ENCODE assay signal across 37 cellular contexts in the genomic region with DNA sequence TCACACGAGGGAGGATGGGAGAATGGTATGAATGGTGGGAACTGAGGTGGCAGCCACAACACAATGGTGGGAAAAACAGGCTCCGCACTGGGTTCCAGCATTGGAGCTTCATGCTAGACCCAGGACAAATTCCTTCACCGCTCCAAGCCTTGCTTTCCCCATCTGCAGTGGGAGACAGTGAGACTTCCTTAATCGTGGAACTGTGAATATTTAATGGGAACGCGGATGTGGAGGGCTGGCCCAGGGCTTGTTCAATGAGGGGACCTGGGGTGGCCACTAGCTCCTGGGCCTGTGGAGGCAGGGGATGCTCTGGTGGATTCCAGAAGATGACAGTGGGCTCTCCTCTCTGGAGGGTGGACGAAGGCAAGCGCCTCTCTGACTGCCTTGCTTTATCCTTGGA.
"Had no signal": no experiment of that assay in that cellular context is flagged by ENCODE, and none has a peak within 500 bp of the region (broad histone marks: within the 10 kb centered on the region; RNA-seq: fewer than 3 reads in every experiment).

No MANE protein-coding gene starts in this region.

- H3K27ac ChIP-seq: ascending aorta, cardiac muscle cell, VCaP had no signal

- DNase-seq: activated CD4-positive, alpha-beta memory T cell treated with anti-CD3 and anti-CD28 coated beads, Interleukin-2, amount 10 ng/mL, durations not matched to agents 7 days and 5 days; activated CD4-positive, alpha-beta T cell treated with anti-CD3 and anti-CD28 coated beads for 1 hour; activated CD4-positive, alpha-beta T cell treated with anti-CD3 and anti-CD28 coated beads for 36 hours; activated CD4-positive, alpha-beta T cell treated with anti-CD3 and anti-CD28 coated beads for 48 hours; activated CD4-positive, alpha-beta T cell treated with anti-CD3 and anti-CD28 coated beads, Interleukin-2, amount 10 ng/mL, durations not matched to agents 7 days and 5 days; activated CD4-positive, alpha-beta T cell treated with anti-CD3 and anti-CD28 coated beads, Interleukin-2, amount 50 U/mL, for 48 hours; activated CD4-positive, CD25-positive, alpha-beta regulatory T cell; activated CD8-positive, alpha-beta memory T cell treated with anti-CD3 and anti-CD28 coated beads for 24 hours; activated CD8-positive, alpha-beta memory T cell treated with anti-CD3 and anti-CD28 coated beads, Interleukin-2, amount 10 ng/mL, durations not matched to agents 7 days and 5 days; activated CD8-positive, alpha-beta memory T cell treated with anti-CD3 and anti-CD28 coated beads, Interleukin-2, amount 50 U/mL, for 48 hours; activated CD8-positive, alpha-beta T cell treated with anti-CD3 and anti-CD28 coated beads, Interleukin-2, amount 10 ng/mL, durations not matched to agents 7 days and 5 days; activated effector memory CD4-positive, alpha-beta T cell treated with Interleukin-2 at 50 U/mL for 16 hours; activated gamma-delta T cell; activated naive CD4-positive, alpha-beta T cell treated with anti-CD3 and anti-CD28 coated beads, Interleukin-2, amount 10 ng/mL, durations not matched to agents 7 days and 5 days; activated naive CD4-positive, alpha-beta T cell treated with Interleukin-2 at 50 U/mL for 16 hours; activated naive CD8-positive, alpha-beta T cell treated with anti-CD3 and anti-CD28 coated beads, Interleukin-2, amount 10 ng/mL, durations not matched to agents 7 days and 5 days; activated naive CD8-positive, alpha-beta T cell treated with anti-CD3 and anti-CD28 coated beads, Interleukin-2, amount 50 U/mL, for 24 hours; activated T-cell treated with anti-CD3 and anti-CD28 coated beads, Interleukin-2, amount 50 U/mL, for 24 hours; activated T-cell treated with anti-CD3 and anti-CD28 coated beads, Interleukin-2, amount 50 U/mL, for 48 hours; amygdala; anterior cingulate cortex; central memory CD4-positive, alpha-beta T cell; T-helper 1 cell; T-helper 2 cell; T-helper 9 cell had no signal

- H3K4me3 Mint-ChIP-seq: activated CD4-positive, alpha-beta memory T cell treated with anti-CD3 and anti-CD28 coated beads, Interleukin-2, amount 10 ng/mL, durations not matched to agents 7 days and 5 days; activated CD4-positive, alpha-beta T cell treated with anti-CD3 and anti-CD28 coated beads for 36 hours; activated CD4-positive, alpha-beta T cell treated with anti-CD3 and anti-CD28 coated beads, Interleukin-2, amount 10 ng/mL, durations not matched to agents 7 days and 5 days; activated CD8-positive, alpha-beta memory T cell treated with anti-CD3 and anti-CD28 coated beads, Interleukin-2, amount 10 ng/mL, durations not matched to agents 7 days and 5 days; activated CD8-positive, alpha-beta T cell treated with anti-CD3 and anti-CD28 coated beads, Interleukin-2, amount 10 ng/mL, durations not matched to agents 7 days and 5 days; activated naive CD4-positive, alpha-beta T cell treated with anti-CD3 and anti-CD28 coated beads, Interleukin-2, amount 10 ng/mL, durations not matched to agents 7 days and 5 days; activated naive CD4-positive, alpha-beta T cell treated with anti-CD3 and anti-CD28 coated beads, Interleukin-2, amount 50 U/mL, for 24 hours; activated naive CD8-positive, alpha-beta T cell; activated naive CD8-positive, alpha-beta T cell treated with anti-CD3 and anti-CD28 coated beads, Interleukin-2, amount 10 ng/mL, durations not matched to agents 7 days and 5 days; activated naive CD8-positive, alpha-beta T cell treated with anti-CD3 and anti-CD28 coated beads, Interleukin-2, amount 50 U/mL, for 24 hours; activated T-cell treated with anti-CD3 and anti-CD28 coated beads, Interleukin-2, amount 50 U/mL, for 24 hours; brain; T-helper 1 cell treated with Interleukin-12 subunit alpha and Interleukin-12 subunit beta and Interleukin-4 antibody, amounts not matched to agents 30 μg/mL and 1 μg/mL, for 36 hours; T-helper 2 cell treated with Interferon-gamma antibody and Interleukin-4, amounts not matched to agents 5 μg/mL and 100 μg/mL, for 36 hours had no signal

- H3K36me3 ChIP-seq: ascending aorta, cardiac muscle cell had no signal

- ATAC-seq: activated CD4-positive, alpha-beta T cell treated with anti-CD3 and anti-CD28 coated beads for 36 hours; activated CD4-positive, CD25-positive, alpha-beta regulatory T cell treated with anti-CD3 and anti-CD28 coated beads, Interleukin-2, amount 50 U/mL, for 24 hours; activated CD8-positive, alpha-beta memory T cell treated with anti-CD3 and anti-CD28 coated beads, Interleukin-2, amount 10 ng/mL, durations not matched to agents 7 days and 5 days; activated CD8-positive, alpha-beta T cell treated with anti-CD3 and anti-CD28 coated beads, Interleukin-2, amount 10 ng/mL, durations not matched to agents 7 days and 5 days; activated naive CD8-positive, alpha-beta T cell treated with anti-CD3 and anti-CD28 coated beads, Interleukin-2, amount 50 U/mL, for 24 hours had no signal

- H3K9me3 ChIP-seq: ascending aorta had no signal

- H3K4me1 ChIP-seq: ascending aorta had no signal

- FAIRE-seq: bronchial epithelial cell, TTC549 had no signal

- H3K4me1 Mint-ChIP-seq: activated CD4-positive, alpha-beta memory T cell treated with anti-CD3 and anti-CD28 coated beads, Interleukin-2, amount 10 ng/mL, durations not matched to agents 7 days and 5 days; activated CD4-positive, alpha-beta T cell treated with anti-CD3 and anti-CD28 coated beads for 36 hours; activated CD4-positive, alpha-beta T cell treated with anti-CD3 and anti-CD28 coated beads, Interleukin-2, amount 10 ng/mL, durations not matched to agents 7 days and 5 days; activated CD8-positive, alpha-beta memory T cell treated with anti-CD3 and anti-CD28 coated beads, Interleukin-2, amount 10 ng/mL, durations not matched to agents 7 days and 5 days; activated naive CD4-positive, alpha-beta T cell treated with anti-CD3 and anti-CD28 coated beads, Interleukin-2, amount 10 ng/mL, durations not matched to agents 7 days and 5 days; activated naive CD4-positive, alpha-beta T cell treated with anti-CD3 and anti-CD28 coated beads, Interleukin-2, amount 50 U/mL, for 24 hours; activated naive CD8-positive, alpha-beta T cell treated with anti-CD3 and anti-CD28 coated beads, Interleukin-2, amount 10 ng/mL, durations not matched to agents 7 days and 5 days; activated naive CD8-positive, alpha-beta T cell treated with anti-CD3 and anti-CD28 coated beads, Interleukin-2, amount 50 U/mL, for 24 hours had no signal

- H3K27ac Mint-ChIP-seq: activated CD4-positive, alpha-beta memory T cell treated with anti-CD3 and anti-CD28 coated beads, Interleukin-2, amount 10 ng/mL, durations not matched to agents 7 days and 5 days; activated CD4-positive, alpha-beta T cell treated with anti-CD3 and anti-CD28 coated beads for 36 hours; activated CD4-positive, alpha-beta T cell treated with anti-CD3 and anti-CD28 coated beads, Interleukin-2, amount 10 ng/mL, durations not matched to agents 7 days and 5 days; activated CD8-positive, alpha-beta memory T cell treated with anti-CD3 and anti-CD28 coated beads, Interleukin-2, amount 10 ng/mL, durations not matched to agents 7 days and 5 days; activated CD8-positive, alpha-beta T cell treated with anti-CD3 and anti-CD28 coated beads, Interleukin-2, amount 10 ng/mL, durations not matched to agents 7 days and 5 days; activated naive CD4-positive, alpha-beta T cell treated with anti-CD3 and anti-CD28 coated beads, Interleukin-2, amount 10 ng/mL, durations not matched to agents 7 days and 5 days; activated naive CD4-positive, alpha-beta T cell treated with anti-CD3 and anti-CD28 coated beads, Interleukin-2, amount 50 U/mL, for 24 hours; activated naive CD8-positive, alpha-beta T cell; activated naive CD8-positive, alpha-beta T cell treated with anti-CD3 and anti-CD28 coated beads, Interleukin-2, amount 10 ng/mL, durations not matched to agents 7 days and 5 days; activated naive CD8-positive, alpha-beta T cell treated with anti-CD3 and anti-CD28 coated beads, Interleukin-2, amount 50 U/mL, for 24 hours; activated T-cell treated with anti-CD3 and anti-CD28 coated beads, Interleukin-2, amount 50 U/mL, for 24 hours; activated T-helper 2 cell treated with anti-CD3 and anti-CD28 coated beads, Interferon-gamma antibody, Interleukin-2, Interleukin-4, amounts not matched to agents 10 μg/mL and 5 μg/mL and 100 μg/mL, durations not matched to agents 14 hours and 24 hours and 36 hours; brain; T-helper 1 cell treated with Interleukin-12 subunit alpha and Interleukin-12 subunit beta and Interleukin-4 antibody, amounts not matched to agents 30 μg/mL and 1 μg/mL, for 36 hours; T-helper 2 cell treated with Interferon-gamma antibody and Interleukin-4, amounts not matched to agents 5 μg/mL and 100 μg/mL, for 36 hours had no signal

- H3K9me3 Mint-ChIP-seq: activated CD4-positive, alpha-beta memory T cell treated with anti-CD3 and anti-CD28 coated beads, Interleukin-2, amount 10 ng/mL, durations not matched to agents 7 days and 5 days; activated CD4-positive, alpha-beta T cell treated with anti-CD3 and anti-CD28 coated beads, Interleukin-2, amount 10 ng/mL, durations not matched to agents 7 days and 5 days; activated naive CD4-positive, alpha-beta T cell treated with anti-CD3 and anti-CD28 coated beads, Interleukin-2, amount 10 ng/mL, durations not matched to agents 7 days and 5 days; activated naive CD4-positive, alpha-beta T cell treated with anti-CD3 and anti-CD28 coated beads, Interleukin-2, amount 50 U/mL, for 24 hours; activated naive CD8-positive, alpha-beta T cell treated with anti-CD3 and anti-CD28 coated beads, Interleukin-2, amount 10 ng/mL, durations not matched to agents 7 days and 5 days; activated naive CD8-positive, alpha-beta T cell treated with anti-CD3 and anti-CD28 coated beads, Interleukin-2, amount 50 U/mL, for 24 hours; activated T-cell treated with anti-CD3 and anti-CD28 coated beads, Interleukin-2, amount 50 U/mL, for 24 hours; activated T-helper 2 cell treated with anti-CD3 and anti-CD28 coated beads, Interferon-gamma antibody, Interleukin-2, Interleukin-4, amounts not matched to agents 10 μg/mL and 5 μg/mL and 100 μg/mL, durations not matched to agents 14 hours and 24 hours and 36 hours; brain; T-helper 1 cell treated with Interleukin-12 subunit alpha and Interleukin-12 subunit beta and Interleukin-4 antibody, amounts not matched to agents 30 μg/mL and 1 μg/mL, for 36 hours; T-helper 2 cell treated with Interferon-gamma antibody and Interleukin-4, amounts not matched to agents 5 μg/mL and 100 μg/mL, for 36 hours had no signal

- H3K4me3 ChIP-seq: ascending aorta, cardiac muscle cell had no signal

- H3K27me3 ChIP-seq: ascending aorta, cardiac muscle cell had no signal

- H3K36me3 Mint-ChIP-seq: activated CD8-positive, alpha-beta memory T cell treated with anti-CD3 and anti-CD28 coated beads, Interleukin-2, amount 10 ng/mL, durations not matched to agents 7 days and 5 days; activated naive CD4-positive, alpha-beta T cell treated with anti-CD3 and anti-CD28 coated beads, Interleukin-2, amount 10 ng/mL, durations not matched to agents 7 days and 5 days; activated naive CD4-positive, alpha-beta T cell treated with anti-CD3 and anti-CD28 coated beads, Interleukin-2, amount 50 U/mL, for 24 hours; activated naive CD8-positive, alpha-beta T cell; activated naive CD8-positive, alpha-beta T cell treated with anti-CD3 and anti-CD28 coated beads, Interleukin-2, amount 10 ng/mL, durations not matched to agents 7 days and 5 days; brain had no signal
